ENCODE assay signal across 1 cellular context in genomic region chr10:74589226-74589673, GRCh38.
TF ChIP-seq lines count a peak whose summit lies in the region.

No MANE protein-coding gene starts in this region.

TF ChIP-seq in GM23338, 12 proteins besides CTCF, POLR2A, EP300 and RAD21 (continued from another document):
- TF ChIP-seq ZNF462 (CRISPR knock-in tag; IDR thresholded peaks at IDR 0.05) (no peak), CREB1 (CRISPR knock-in tag; IDR thresholded peaks at IDR 0.05; ENCODE audit: low read depth) (no peak), ETS1 (IDR thresholded peaks at IDR 0.05) (no peak), EZH2 (IDR thresholded peaks at IDR 0.05; ENCODE audit: low read depth, unreplicated experiment) (no peak), REST (IDR thresholded peaks at IDR 0.05; ENCODE audit: unreplicated experiment) (no peak), ZNF331 (CRISPR knock-in tag; IDR thresholded peaks at IDR 0.05; ENCODE audit: low read depth) (no peak), EZH2phosphoT487 (IDR thresholded peaks at IDR 0.05; ENCODE audit: unreplicated experiment) (no peak)
